Comparison of ENCODE assay signal across 10 cellular contexts in genomic region chr1:91795601-91796389, GRCh38.
A peak's percentile ranks its signal among the peaks of the same experiment; 100 is the strongest.
DNase-seq lines count a peak whose midpoint lies in the region; ATAC-seq and TF ChIP-seq lines count a peak whose summit lies in the region.
"Had no signal": no experiment of that assay in that cellular context is flagged by ENCODE, and none has a peak within 500 bp of the region (broad histone marks: within the 10 kb centered on the region; RNA-seq: fewer than 3 reads in every experiment).

No MANE protein-coding gene starts in this region.

- H3K9me3 Mint-ChIP-seq in nephron = peaks cover 2% of the 10 kb centered on the region

- ATAC-seq in aorta (ENCODE audit: low FRiP score) = peak; percentile 23

- no peak overlapping the region for H3K56ac ChIP-seq in mesendoderm (ENCODE audit: low read length)

- H3K4me1 Mint-ChIP-seq in nephron = peaks cover 74% of the 10 kb centered on the region

- no peak overlapping the region for H3K4me2 ChIP-seq in mesendoderm (ENCODE audit: low read length)

- no peaks in the 10 kb centered on the region for H3K27me3 Mint-ChIP-seq in nephron (ENCODE audit: low read depth)
- H3K27me3 Mint-ChIP-seq: progenitor cell of endocrine pancreas had no signal

- H3K23ac ChIP-seq in mesendoderm (ENCODE audit: low read length) = no peak overlapping the region

- H3K4me1 ChIP-seq in left ventricle myocardium inferior (peaks cover 67% of the 10 kb centered on the region), right atrium auricular region (peaks cover 0 to 48% of the 10 kb centered on the region in 2 donors), aorta (ENCODE audit: control insufficient read depth in 1 of 2, insufficient read depth in 2 of 2, low read length in 2 of 2) (peaks cover 0 to 2% of the 10 kb centered on the region in 2 donors), mesendoderm (ENCODE audit: control insufficient read depth, low read depth, low read length) (peaks cover 12% of the 10 kb centered on the region)

- H2BK120ac ChIP-seq in mesendoderm (ENCODE audit: low read depth, low read length) = no peak overlapping the region

- TF ChIP-seq CTCF in left ventricle myocardium inferior (IDR thresholded peaks at IDR 0.05; ENCODE audit: borderline replicate concordance) (no peak), right atrium auricular region (IDR thresholded peaks at IDR 0.05) (no peak), epithelial cell of esophagus (IDR thresholded peaks at IDR 0.05; ENCODE audit: insufficient read depth, low read depth, low read length, missing control alignments) (no peak), nephron (IDR thresholded peaks at IDR 0.05; ENCODE audit: unreplicated experiment in 3 of 3) (no peak)

- peak overlapping the region; percentile 7 to 54 (median 42) for H3K4me3 Mint-ChIP-seq in nephron

- no peaks in the 10 kb centered on the region for H3K27me3 ChIP-seq in left ventricle myocardium inferior (ENCODE audit: low read depth)
- H3K27me3 ChIP-seq in right atrium auricular region = no peaks in the 10 kb centered on the region
- no peaks in the 10 kb centered on the region for H3K27me3 ChIP-seq in aorta (ENCODE audit: control insufficient read depth in 1 of 2, insufficient read depth in 2 of 2, low read length in 1 of 2)
- H3K27me3 ChIP-seq in mesendoderm (ENCODE audit: insufficient read depth, low read length, poor library complexity) = no peaks in the 10 kb centered on the region

- no peak for DNase-seq in left ventricle myocardium inferior
- DNase-seq in right atrium auricular region (ENCODE audit: low spot score) = no peak
- peak; percentile 32 for DNase-seq in epithelial cell of esophagus (ENCODE audit: low read depth)
- DNase-seq in aorta = no peak
- no peak for DNase-seq in NCI-H1694 treated with DMSO at 0.1 percent for 48 hours (lab: John Stamatoyannopoulos, UW)
- no peak for DNase-seq in head of caudate nucleus
- DNase-seq in mesendoderm = no peak
- DNase-seq: NCI-H2171 treated with DMSO at 0.1 percent for 48 hours had no signal

- no peaks in the 10 kb centered on the region for H3K79me2 ChIP-seq in mesendoderm (ENCODE audit: control insufficient read depth, insufficient read depth, low read length)

- H3K18ac ChIP-seq in mesendoderm (ENCODE audit: low read length) = no peak overlapping the region

- H3K36me3 Mint-ChIP-seq in nephron (ENCODE audit: low read depth) = peaks cover 19% of the 10 kb centered on the region

- H2AK5ac ChIP-seq in mesendoderm (ENCODE audit: low read length) = no peak overlapping the region

- H3K9me3 ChIP-seq in left ventricle myocardium inferior (replicated peaks) = no peaks in the 10 kb centered on the region
- H3K9me3 ChIP-seq in right atrium auricular region = no peaks in the 10 kb centered on the region
- H3K9me3 ChIP-seq in aorta (ENCODE audit: control insufficient read depth, low read length) = no peaks in the 10 kb centered on the region

- 48 to 49% methylated on average over 7 of the region's 7 CpGs for WGBS in aorta, 2 donors
- no CpG with 5 or more reads among the region's 7 CpGs for WGBS in mesendoderm (ENCODE audit: extremely low coverage, insufficient coverage, low lambda C conversion rate)

- H4K8ac ChIP-seq in mesendoderm (ENCODE audit: low read depth, low read length) = no peak overlapping the region

- H3K4me3 ChIP-seq in left ventricle myocardium inferior = no peak overlapping the region
- no peak overlapping the region for H3K4me3 ChIP-seq in right atrium auricular region
- H3K4me3 ChIP-seq in epithelial cell of esophagus (ENCODE audit: low read length) = no peak overlapping the region
- no peak overlapping the region for H3K4me3 ChIP-seq in aorta (ENCODE audit: low read length in 2 of 2)
- H3K4me3 ChIP-seq in mesendoderm (ENCODE audit: low read length) = no peak overlapping the region

- H3K36me3 ChIP-seq in left ventricle myocardium inferior (peaks cover 4% of the 10 kb centered on the region), right atrium auricular region (peaks cover under 1% of the 10 kb centered on the region), aorta (ENCODE audit: control insufficient read depth in 1 of 2, insufficient read depth in 2 of 2, low read length in 1 of 2) (no peaks in the 10 kb centered on the region), mesendoderm (ENCODE audit: control insufficient read depth, insufficient read depth, low read length) (no peaks in the 10 kb centered on the region)

- peak overlapping the region; percentile 98 to 99 (median 99) for H3K27ac Mint-ChIP-seq in nephron

- H3K27ac ChIP-seq in left ventricle myocardium inferior (replicated peaks) (peak overlapping the region; percentile 14), right atrium auricular region (peak overlapping the region in 1 of 2 donors; percentile 12), aorta (ENCODE audit: low read depth in 1 of 2, low read length in 2 of 2) (peak overlapping the region in 1 of 2 donors; percentile 28), mesendoderm (ENCODE audit: low read depth, low read length) (no peak overlapping the region)

- no peak overlapping the region for H3K4ac ChIP-seq in mesendoderm (ENCODE audit: low read depth, low read length)

- no peak overlapping the region for H3K9ac ChIP-seq in mesendoderm (ENCODE audit: low read length)

- H4K5ac ChIP-seq in mesendoderm (ENCODE audit: low read length) = no peak overlapping the region

- intact Hi-C loops in left ventricle myocardium inferior (cut with micrococcal nuclease) = no loop called here
- intact Hi-C loops in aorta (cut with DNase I) = loop anchor here in 1 of 2 donors (5.0 kb wide), 1 partner anchor 43 kb away; no protein-coding TSS in a partner anchor
- intact Hi-C loops in head of caudate nucleus (cut with DNase I) = no loop called here

- H2BK15ac ChIP-seq in mesendoderm (replicated peaks; ENCODE audit: low read depth) = no peak overlapping the region

- no peak overlapping the region for H2BK5ac ChIP-seq in mesendoderm (ENCODE audit: low read length)

- no peaks in the 10 kb centered on the region for H3K79me1 ChIP-seq in mesendoderm (ENCODE audit: low read length)
